8 cellular contexts compared by ENCODE assay signal in the genomic region with DNA sequence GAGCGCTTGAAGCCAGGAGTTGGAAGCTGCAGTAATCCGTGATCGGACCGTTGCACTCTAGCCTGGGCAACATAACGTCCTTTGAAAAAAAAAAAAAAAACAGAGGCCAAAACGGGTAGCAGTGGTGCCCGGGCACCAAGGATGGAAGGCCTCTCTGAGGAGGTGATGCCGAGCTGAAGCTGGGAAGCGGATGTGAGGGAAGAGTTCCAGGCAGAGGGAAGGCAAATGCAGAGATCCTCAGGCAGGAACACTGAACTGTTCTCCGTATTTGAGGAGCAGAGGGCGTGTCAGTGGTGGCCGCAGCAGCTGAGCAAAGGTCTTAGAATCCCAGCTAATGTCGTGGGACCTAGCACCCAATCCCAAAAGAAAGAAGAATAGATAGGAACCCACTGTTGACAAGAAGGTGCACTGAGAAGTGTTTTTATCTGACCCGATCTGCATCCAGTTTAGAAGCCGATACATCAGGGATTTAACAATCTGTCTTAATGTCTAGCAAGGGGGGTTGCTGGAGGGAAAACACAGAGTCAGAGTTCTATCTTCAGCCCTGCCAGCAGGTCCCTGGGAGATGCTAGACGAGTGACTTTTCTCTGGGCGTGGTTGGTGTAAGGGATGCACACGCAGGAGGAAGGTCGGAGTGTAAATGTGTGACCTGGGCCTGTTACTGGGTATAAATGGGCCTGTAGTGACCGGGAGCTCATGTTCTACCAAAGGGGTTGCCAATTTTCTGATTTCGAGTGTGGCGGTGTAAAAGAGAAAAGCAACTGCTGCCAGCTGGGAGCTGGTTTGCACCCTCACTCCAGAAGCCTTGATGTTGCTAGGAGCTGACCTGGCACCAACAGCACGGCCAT. TPM values are rescaled to one million over a fixed set of nuclear protein-coding genes. Genes with fewer than 3 reads are reported as not detected.
A peak's percentile ranks its signal among the peaks of the same experiment; 100 is the strongest.
DNase-seq lines count a peak whose midpoint lies in the region; ATAC-seq, FAIRE-seq and TF ChIP-seq lines count a peak whose summit lies in the region.

No MANE protein-coding gene starts in this region.

- 36% methylated on average over 23 of the region's 23 CpGs for WGBS in A549 (ENCODE audit: missing lambda C conversion rate)
- WGBS in right lobe of liver (ENCODE audit: insufficient coverage, low coverage, low lambda C conversion rate, missing lambda C conversion rate): 30% methylated on average over 15 of the region's 23 CpGs
- WGBS in suprapubic skin: 24% methylated on average over 23 of the region's 23 CpGs

- H3K36me3 ChIP-seq in right lobe of liver: peaks cover 0 to 11% (median 0%) of the 10 kb centered on the region in 4 donors
- H3K36me3 ChIP-seq in suprapubic skin: peaks cover 10% of the 10 kb centered on the region

- TF ChIP-seq EP300 in A549 (IDR thresholded peaks at IDR 0.05) (no peak), suprapubic skin (IDR thresholded peaks at IDR 0.05) (no peak)

- peak; percentile 25 to 35 for DNase-seq in A549 (ENCODE audit: low read depth in 1 of 2, low spot score in 1 of 2)
- DNase-seq in NCI-H460 (ENCODE audit: extremely low read depth, low read depth): peak; percentile 14
- DNase-seq in cerebellum (ENCODE audit: low spot score): peak; percentile 54
- peak in 1 of 3 donors; percentile 47 for DNase-seq in right lobe of liver
- DNase-seq in suprapubic skin (ENCODE audit: low spot score in 2 of 2): peak in 1 of 2 donors; percentile 31
- no peak for DNase-seq in dermis blood vessel endothelial cell

- peak overlapping the region; percentile 98 for H3K4me2 ChIP-seq in A549

- no peak for TF ChIP-seq POLR2A in A549 (IDR thresholded peaks at IDR 0.05; ENCODE audit: low read length)
- TF ChIP-seq POLR2A in right lobe of liver (IDR thresholded peaks at IDR 0.05): no peak
- TF ChIP-seq POLR2A in suprapubic skin (IDR thresholded peaks at IDR 0.05): no peak

- no peak for FAIRE-seq in A549 (lab: Jason Lieb, UNC)

- H3K4me1 ChIP-seq in A549 (peaks cover 19% of the 10 kb centered on the region), right lobe of liver (peaks cover 0 to 17% (median 2%) of the 10 kb centered on the region in 4 donors), suprapubic skin (peaks cover 27% of the 10 kb centered on the region)

- intact Hi-C loops in right lobe of liver (cut with DNase I): no loop called here

- no peak for TF ChIP-seq CTCF in A549 (IDR thresholded peaks at IDR 0.05)
- no peak for TF ChIP-seq CTCF in right lobe of liver (IDR thresholded peaks at IDR 0.05)
- no peak for TF ChIP-seq CTCF in suprapubic skin (IDR thresholded peaks at IDR 0.05)

- CTCF ChIA-PET in A549 (lab: Yijun Ruan, JAX): interaction anchor here (0.7 to 4.8 kb wide), 14 partner anchors 9 to 119 kb away, joined by 3 to 28 read pairs (median 4); a partner anchor contains a TSS

- peak; percentile 53 to 60; a peak in 5 of 6 replicates for ATAC-seq in A549
- peak; percentile 15 for ATAC-seq in GM18511 (IDR thresholded peaks at IDR 0.05; ENCODE audit: unreplicated experiment)
- ATAC-seq in right lobe of liver: peak; percentile 47 to 58 (median 48)
- ATAC-seq in GM21576 (IDR thresholded peaks at IDR 0.05; ENCODE audit: unreplicated experiment): no peak

- POLR2A ChIA-PET in A549 (lab: Yijun Ruan, JAX): interaction anchor here (0.5 to 2.6 kb wide), 10 partner anchors 8 to 107 kb away, joined by 3 to 42 read pairs (median 4); a partner anchor contains a TSS

- H3K27ac ChIP-seq in A549 (peak overlapping the region; percentile 96 to 98), right lobe of liver (peak overlapping the region; percentile 59 to 86 (median 64)), suprapubic skin (peak overlapping the region; percentile 87)

- 0 out of 5 replicates have a peak, but pooled peaks of 1 of the 2 experiments have one; percentile 5 for TF ChIP-seq RAD21 in A549 (conservative IDR thresholded peaks at IDR 0.05 in 1 of 2, IDR thresholded peaks at IDR 0.05 in 1 of 2)

- H3K27me3 ChIP-seq in right lobe of liver (no peaks in the 10 kb centered on the region), suprapubic skin (no peaks in the 10 kb centered on the region)

- H3K4me3 ChIP-seq in A549 (peak overlapping the region; percentile 97), right lobe of liver (peak overlapping the region; percentile 69 to 96 (median 77)), suprapubic skin (peak overlapping the region; percentile 96)

- H3K9me3 ChIP-seq in A549: no peaks in the 10 kb centered on the region
- H3K9me3 ChIP-seq in right lobe of liver: no peaks in the 10 kb centered on the region
- no peaks in the 10 kb centered on the region for H3K9me3 ChIP-seq in suprapubic skin

RNA-seq across cellular contexts. Expression of a gene that starts 0.9 kb away (rescaled TPM):
- polyA plus RNA-seq in A549 (2011; rRNA removed) (14.6 and 15.3 TPM in 2 replicates), A549 (2017; fragmentation: RNase III; extraction: RNeasy Plus Mini Kit Qiagen cat#74134 plus additional on column Dnase treatment) (11.9 to 13.3 TPM (median 12.7 TPM) in 3 replicates)
- polyA plus RNA-seq in A549 (2012; cell fraction: cytosol; rRNA removed): 26.6 and 33.9 TPM in 2 replicates
- 105 and 113 TPM in 2 replicates for polyA plus RNA-seq in A549 (2012; cell fraction: nucleus; rRNA removed)
- polyA minus RNA-seq in A549 (2011; rRNA and poly(A)+ RNA removed): 11.8 and 16.0 TPM in 2 replicates
- total RNA-seq in NCI-H460 (2014; rRNA removed; shearing (Covaris generic)): 20.1 and 24.0 TPM in 2 replicates
- 61.0 and 67.8 TPM in 2 replicates for polyA plus RNA-seq in NCI-H460 (2014; cell fraction: nucleus; rRNA removed)
- total RNA-seq in cerebellum (20.3 TPM), right lobe of liver (10 to 100 TPM in 1 of 6 experiments, 1 to 10 TPM in 5; 5.4 to 13.5 (median 7.2) TPM), suprapubic skin (10 to 100 TPM; 20.3 to 43.9 (median 32.0) TPM), dermis blood vessel endothelial cell (7.7 and 15.7 TPM in 2 replicates)

RNA-seq across cellular contexts. Expression of a gene that starts 26.6 kb away (rescaled TPM):
- polyA plus RNA-seq in A549 (2011; rRNA removed) (3.7 and 4.6 TPM in 2 replicates), A549 (2017; fragmentation: RNase III; extraction: RNeasy Plus Mini Kit Qiagen cat#74134 plus additional on column Dnase treatment) (20.6 to 22.2 TPM (median 21.6 TPM) in 3 replicates)
- polyA plus RNA-seq in A549 (2012; cell fraction: cytosol; rRNA removed): 9.5 and 13.4 TPM in 2 replicates
- 11.7 and 12.5 TPM in 2 replicates for polyA plus RNA-seq in A549 (2012; cell fraction: nucleus; rRNA removed)
- 1.4 and 1.7 TPM in 2 replicates for polyA minus RNA-seq in A549 (2011; rRNA and poly(A)+ RNA removed)
- total RNA-seq in NCI-H460 (2014; rRNA removed; shearing (Covaris generic)): 8.5 and 11.6 TPM in 2 replicates
- polyA plus RNA-seq in NCI-H460 (2014; cell fraction: nucleus; rRNA removed): 13.7 and 44.3 TPM in 2 replicates
- total RNA-seq in cerebellum (5.0 TPM), right lobe of liver (under 1 TPM in 2 of 6 experiments, not detected in 4; 0.38 to 0.50 TPM), suprapubic skin (under 1 TPM in 1 of 4 donors, not detected in 3; 0.34 TPM), dermis blood vessel endothelial cell (0.47 TPM in 1 of 2 replicates, not detected in the other)

RNA-seq across cellular contexts. Expression of a gene that starts 27.5 kb away (rescaled TPM):
- polyA plus RNA-seq in A549 (2011; rRNA removed) (4.3 and 5.1 TPM in 2 replicates), A549 (2017; fragmentation: RNase III; extraction: RNeasy Plus Mini Kit Qiagen cat#74134 plus additional on column Dnase treatment) (9.0 to 12.6 TPM (median 11.4 TPM) in 3 replicates)
- polyA plus RNA-seq in A549 (2012; cell fraction: cytosol; rRNA removed): 5.3 and 6.6 TPM in 2 replicates
- 17.3 and 28.0 TPM in 2 replicates for polyA plus RNA-seq in A549 (2012; cell fraction: nucleus; rRNA removed)
- 3.3 and 4.5 TPM in 2 replicates for polyA minus RNA-seq in A549 (2011; rRNA and poly(A)+ RNA removed)
- total RNA-seq in NCI-H460 (2014; rRNA removed; shearing (Covaris generic)): 14.7 and 18.7 TPM in 2 replicates
- polyA plus RNA-seq in NCI-H460 (2014; cell fraction: nucleus; rRNA removed): 16.9 and 535 TPM in 2 replicates
- total RNA-seq in cerebellum (26.0 TPM), right lobe of liver (under 1 TPM; 0.15 to 0.56 (median 0.32) TPM), suprapubic skin (1 to 10 TPM in 3 of 4 donors, under 1 TPM in 1; 0.98 to 2.9 (median 1.2) TPM), dermis blood vessel endothelial cell (0.68 and 2.2 TPM in 2 replicates)

RNA-seq across cellular contexts. Expression of a gene that starts 35.0 kb away (rescaled TPM):
- 65.1 and 82.5 TPM in 2 replicates for polyA plus RNA-seq in A549 (2011; rRNA removed)
- polyA plus RNA-seq in A549 (2012; cell fraction: cytosol; rRNA removed): 66.5 and 71.2 TPM in 2 replicates
- polyA plus RNA-seq in A549 (2012; cell fraction: nucleus; rRNA removed): 56.7 and 79.5 TPM in 2 replicates
- polyA plus RNA-seq in A549 (2017; fragmentation: RNase III; extraction: RNeasy Plus Mini Kit Qiagen cat#74134 plus additional on column Dnase treatment): 68.1 to 77.2 TPM (median 74.4 TPM) in 3 replicates
- polyA minus RNA-seq in A549 (2011; rRNA and poly(A)+ RNA removed): 55.4 and 65.0 TPM in 2 replicates
- 67.8 and 68.5 TPM in 2 replicates for total RNA-seq in NCI-H460 (2014; rRNA removed; shearing (Covaris generic))
- polyA plus RNA-seq in NCI-H460 (2014; cell fraction: nucleus; rRNA removed): 84.1 and 89.6 TPM in 2 replicates
- total RNA-seq in cerebellum: 19.1 TPM
- 10 to 100 TPM; 49.9 to 75.9 (median 57.1) TPM for total RNA-seq in right lobe of liver
- total RNA-seq in suprapubic skin: 100 to 1,000 TPM in 3 of 4 donors, 10 to 100 TPM in 1; 78.0 to 109 (median 106) TPM
- 61.6 and 125 TPM in 2 replicates for total RNA-seq in dermis blood vessel endothelial cell

RNA-seq across cellular contexts. Expression of a gene that starts 46.8 kb away (rescaled TPM):
- polyA plus RNA-seq in A549 (2011; rRNA removed) (13.7 TPM in 2 replicates), A549 (2017; fragmentation: RNase III; extraction: RNeasy Plus Mini Kit Qiagen cat#74134 plus additional on column Dnase treatment) (28.2 to 30.8 TPM (median 30.7 TPM) in 3 replicates)
- polyA plus RNA-seq in A549 (2012; cell fraction: cytosol; rRNA removed): 16.9 and 20.1 TPM in 2 replicates
- 55.5 and 72.3 TPM in 2 replicates for polyA plus RNA-seq in A549 (2012; cell fraction: nucleus; rRNA removed)
- polyA minus RNA-seq in A549 (2011; rRNA and poly(A)+ RNA removed): 20.2 and 20.6 TPM in 2 replicates
- total RNA-seq in NCI-H460 (2014; rRNA removed; shearing (Covaris generic)): 20.4 and 22.0 TPM in 2 replicates
- polyA plus RNA-seq in NCI-H460 (2014; cell fraction: nucleus; rRNA removed): 77.6 and 98.6 TPM in 2 replicates
- total RNA-seq in cerebellum (36.0 TPM), right lobe of liver (10 to 100 TPM; 15.8 to 19.6 (median 17.2) TPM), suprapubic skin (10 to 100 TPM; 29.1 to 54.4 (median 39.1) TPM), dermis blood vessel endothelial cell (159 and 160 TPM in 2 replicates)
